ENCODE assay signal across 15 cellular contexts in the genomic region with DNA sequence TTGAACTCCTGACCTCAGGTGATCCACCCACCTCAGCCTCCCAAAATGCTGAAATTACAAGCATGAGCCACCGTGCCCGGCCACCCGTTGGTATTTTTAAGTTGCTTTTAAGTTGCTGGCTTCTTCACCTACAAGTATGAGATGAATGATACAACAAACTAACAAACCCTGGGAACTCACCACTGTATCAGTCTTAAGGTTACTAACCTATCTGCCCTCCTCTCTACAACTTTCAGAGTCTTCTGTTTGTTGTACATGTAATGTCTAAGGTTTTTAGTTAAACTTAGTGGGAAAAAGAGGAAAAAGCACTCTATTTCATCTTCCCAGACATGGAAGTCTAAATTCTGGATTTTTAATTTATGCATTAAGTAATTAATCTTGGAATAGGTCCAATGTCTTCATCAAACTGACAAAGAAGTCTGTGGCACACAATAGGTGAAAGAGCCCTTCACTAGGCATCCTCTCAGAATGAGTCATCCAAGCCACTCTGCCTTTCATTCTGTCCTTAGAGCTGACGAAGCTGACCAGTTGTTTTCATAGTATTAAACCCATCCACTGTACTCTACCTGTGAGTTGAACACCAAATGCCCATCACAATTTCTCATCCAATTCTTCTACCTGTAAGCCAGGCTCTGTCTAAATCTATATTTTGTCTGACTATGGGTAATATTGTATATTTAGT.
DNase-seq lines count a peak whose midpoint lies in the region; ATAC-seq and TF ChIP-seq lines count a peak whose summit lies in the region.
"Had no signal": no experiment of that assay in that cellular context is flagged by ENCODE, and none has a peak within 500 bp of the region (broad histone marks: within the 10 kb centered on the region; RNA-seq: fewer than 3 reads in every experiment).

No MANE protein-coding gene starts in this region.

- H3K4me3 Mint-ChIP-seq in nephron progenitor cell = no peak overlapping the region
- H3K4me3 Mint-ChIP-seq: activated T-cell treated with anti-CD3 and anti-CD28 coated beads, Interleukin-2, amount 50 U/mL, for 4 hours; memory B cell; stimulated activated naive CD8-positive, alpha-beta T cell treated with anti-CD3 and anti-CD28 coated beads, Interleukin-15, amount 100 ng/mL, for 72 hours had no signal

- TF ChIP-seq POLR2A in uterus (IDR thresholded peaks at IDR 0.05) = no peak

- ATAC-seq in GM18861 (IDR thresholded peaks at IDR 0.05; ENCODE audit: unreplicated experiment) = peak; percentile 84
- ATAC-seq in GM21576 (IDR thresholded peaks at IDR 0.05; ENCODE audit: unreplicated experiment) = peak; percentile 73
- ATAC-seq in HG03521 (IDR thresholded peaks at IDR 0.05; ENCODE audit: unreplicated experiment) = peak; percentile 58
- ATAC-seq: activated T-cell treated with anti-CD3 and anti-CD28 coated beads, Interleukin-2, amount 50 U/mL, for 4 hours; stimulated activated naive CD8-positive, alpha-beta T cell treated with anti-CD3 and anti-CD28 coated beads, Interleukin-15, amount 100 ng/mL, for 72 hours had no signal

- no peak overlapping the region for H3K27ac Mint-ChIP-seq in nephron progenitor cell
- H3K27ac Mint-ChIP-seq: memory B cell; stimulated activated naive CD8-positive, alpha-beta T cell treated with anti-CD3 and anti-CD28 coated beads, Interleukin-15, amount 100 ng/mL, for 72 hours had no signal

- H3K36me3 ChIP-seq in uterus = no peaks in the 10 kb centered on the region

- no peaks in the 10 kb centered on the region for H3K27me3 ChIP-seq in uterus

- H3K27ac ChIP-seq in uterus = no peak overlapping the region
- H3K27ac ChIP-seq: parathyroid adenoma had no signal

- peak; percentile 16 for DNase-seq in kidney tubule cell (ENCODE audit: low spot score)
- DNase-seq in uterus = no peak
- DNase-seq in activated CD8-positive, alpha-beta memory T cell treated with anti-CD3 and anti-CD28 coated beads, Interleukin-2, amount 50 U/mL, for 4 hours = no peak
- DNase-seq in nephron progenitor cell = no peak
- DNase-seq: activated T-cell treated with anti-CD3 and anti-CD28 coated beads, Interleukin-2, amount 50 U/mL, for 4 hours; hypothalamus; NCI-H2081; RPMI8226; stimulated activated CD4-positive, alpha-beta T cell treated with anti-CD3 and anti-CD28 coated beads, Interleukin-2, amount 100 ng/mL, for 48 hours; stimulated activated naive CD8-positive, alpha-beta T cell treated with anti-CD3 and anti-CD28 coated beads, Interleukin-15, amount 100 ng/mL, for 72 hours had no signal

- H3K4me1 ChIP-seq in uterus = peaks cover 0 to 3% of the 10 kb centered on the region in 2 donors
- H3K4me1 ChIP-seq: parathyroid adenoma had no signal

- no peaks in the 10 kb centered on the region for H3K9me3 ChIP-seq in uterus

- no peaks in the 10 kb centered on the region for H3K36me3 Mint-ChIP-seq in nephron progenitor cell (ENCODE audit: low read depth)
- H3K36me3 Mint-ChIP-seq: memory B cell had no signal

- no peak for TF ChIP-seq CTCF in uterus (IDR thresholded peaks at IDR 0.05)
- no peak for TF ChIP-seq CTCF in nephron progenitor cell (IDR thresholded peaks at IDR 0.05)

- H3K4me1 Mint-ChIP-seq in nephron progenitor cell = peaks cover 10% of the 10 kb centered on the region
- H3K4me1 Mint-ChIP-seq: memory B cell; stimulated activated naive CD8-positive, alpha-beta T cell treated with anti-CD3 and anti-CD28 coated beads, Interleukin-15, amount 100 ng/mL, for 72 hours had no signal

- no peaks in the 10 kb centered on the region for H3K9me3 Mint-ChIP-seq in nephron progenitor cell
- H3K9me3 Mint-ChIP-seq: memory B cell had no signal

- H3K4me3 ChIP-seq in uterus = no peak overlapping the region

- peaks cover 4% of the 10 kb centered on the region for H3K27me3 Mint-ChIP-seq in nephron progenitor cell (ENCODE audit: low read depth, poor library complexity)
- H3K27me3 Mint-ChIP-seq: memory B cell; stimulated activated naive CD8-positive, alpha-beta T cell treated with anti-CD3 and anti-CD28 coated beads, Interleukin-15, amount 100 ng/mL, for 72 hours had no signal

- intact Hi-C loops in uterus (cut with DNase I; ENCODE audit: low total_unique reads) = no loop called here
